20 cellular contexts compared by ENCODE assay signal in genomic region chr4:114582625-114583024, GRCh38. TPM values are rescaled to one million over a fixed set of nuclear protein-coding genes. Genes with fewer than 3 reads are reported as not detected.
"Had no signal": no experiment of that assay in that cellular context is flagged by ENCODE, and none has a peak within 500 bp of the region (broad histone marks: within the 10 kb centered on the region; RNA-seq: fewer than 3 reads in every experiment).

No MANE protein-coding gene starts in this region.

- H3K4me3 ChIP-seq: dorsolateral prefrontal cortex, right atrium auricular region, sigmoid colon, skin epidermis, upper lobe of left lung, uterus had no signal

- H3K4me3 Mint-ChIP-seq: naive thymus-derived CD4-positive, alpha-beta T cell; nephron progenitor cell had no signal

- H3K27ac ChIP-seq: dorsolateral prefrontal cortex, neutrophil, right atrium auricular region, sigmoid colon, skin epidermis, upper lobe of left lung, uterus had no signal

- H3K9me3 ChIP-seq: neutrophil, sigmoid colon, uterus had no signal

- H3K4me1 Mint-ChIP-seq: naive thymus-derived CD4-positive, alpha-beta T cell; nephron progenitor cell had no signal

- DNase-seq: cortex of kidney; dorsolateral prefrontal cortex; effector CD8-positive, alpha-beta T cell; foreskin melanocyte; head of caudate nucleus; hippocampal formation; mammary epithelial cell; naive thymus-derived CD4-positive, alpha-beta T cell; nephron progenitor cell; posterior cingulate gyrus; sigmoid colon; stimulated activated CD4-positive, alpha-beta T cell treated with anti-CD3 and anti-CD28 coated beads, Interleukin-12 subunit alpha, Interleukin-12 subunit beta, amount 100 ng/mL, for 4 hours; stimulated activated naive CD4-positive, alpha-beta T cell treated with Interleukin-2 at 50 U/mL for 16 hours; upper lobe of left lung; uterus had no signal

- H3K4me1 ChIP-seq: right atrium auricular region, sigmoid colon, upper lobe of left lung, uterus had no signal

- H3K27ac Mint-ChIP-seq: naive thymus-derived CD4-positive, alpha-beta T cell; nephron progenitor cell had no signal

- ATAC-seq: left lobe of liver; naive thymus-derived CD4-positive, alpha-beta T cell had no signal

- H3K27me3 ChIP-seq: neutrophil, right atrium auricular region, sigmoid colon, upper lobe of left lung, uterus had no signal

- H3K36me3 ChIP-seq: neutrophil, right atrium auricular region, sigmoid colon, upper lobe of left lung, uterus had no signal

RNA-seq across cellular contexts. Expression of gene UGT8, which starts 16.0 kb away (rescaled TPM):
- total RNA-seq: osteocyte had no signal
- polyA plus RNA-seq: naive thymus-derived CD4-positive, alpha-beta T cell had no signal
